Comparison of ENCODE assay signal across 13 cellular contexts in the genomic region with DNA sequence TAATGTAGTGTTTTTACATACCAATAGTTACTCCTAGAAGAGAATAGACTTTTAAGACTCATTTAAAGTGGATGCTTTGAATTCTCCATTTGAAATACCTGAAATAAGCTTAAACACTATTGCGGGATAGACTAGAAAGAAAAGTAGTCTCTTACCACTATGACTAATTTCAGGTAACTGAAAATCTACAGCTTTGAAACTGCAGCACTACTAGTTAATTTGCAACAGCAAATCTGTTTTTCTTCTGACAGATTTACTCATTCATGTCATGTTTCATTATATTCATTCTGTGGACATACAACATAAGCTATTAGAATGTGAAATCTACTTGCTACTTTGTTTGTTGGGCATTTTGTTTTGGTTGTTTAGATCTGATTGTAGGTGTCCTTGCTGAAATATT.
DNase-seq lines count a peak whose midpoint lies in the region; ATAC-seq and TF ChIP-seq lines count a peak whose summit lies in the region.
"Had no signal": no experiment of that assay in that cellular context is flagged by ENCODE, and none has a peak within 500 bp of the region (broad histone marks: within the 10 kb centered on the region; RNA-seq: fewer than 3 reads in every experiment).

No MANE protein-coding gene starts in this region.

- peaks cover 45% of the 10 kb centered on the region for H3K4me1 ChIP-seq in CD8-positive, alpha-beta memory T cell (ENCODE audit: insufficient read depth, low read length)

- H3K36me3 Mint-ChIP-seq in CD8-positive, alpha-beta memory T cell, result peaks cover 4 to 8% (median 6%) of the 10 kb centered on the region in 3 donors
- H3K36me3 Mint-ChIP-seq in activated naive CD8-positive, alpha-beta T cell treated with anti-CD3 and anti-CD28 coated beads, Interleukin-2, amount 10 ng/mL, durations not matched to agents 7 days and 5 days, result peaks cover 28% of the 10 kb centered on the region

- H3K9me3 Mint-ChIP-seq in CD8-positive, alpha-beta memory T cell, result no peaks in the 10 kb centered on the region
- H3K9me3 Mint-ChIP-seq in activated naive CD8-positive, alpha-beta T cell treated with anti-CD3 and anti-CD28 coated beads, Interleukin-2, amount 10 ng/mL, durations not matched to agents 7 days and 5 days, result peaks cover 6% of the 10 kb centered on the region

- H3K27ac ChIP-seq in CD8-positive, alpha-beta memory T cell (ENCODE audit: low read depth, low read length), result no peak overlapping the region
- H3K27ac ChIP-seq: C4-2B, HL-60 had no signal

- POLR2A ChIA-PET in CD8-positive, alpha-beta memory T cell (lab: Charles Lee), result no interaction called here
- POLR2A ChIA-PET in activated naive CD8-positive, alpha-beta T cell treated with anti-CD3 and anti-CD28 coated beads, Interleukin-2, amount 10 ng/mL, durations not matched to agents 7 days and 5 days (lab: Charles Lee), result interaction anchor here (0.6 to 1.3 kb wide), 3 partner anchors 13 to 26 kb away, joined by 4 to 6 read pairs (median 5); no protein-coding TSS in a partner anchor

- no peaks in the 10 kb centered on the region for H3K27me3 ChIP-seq in CD8-positive, alpha-beta memory T cell (ENCODE audit: insufficient read depth, low read length, poor library complexity, severe bottlenecking)
- H3K27me3 ChIP-seq: thyroid gland had no signal

- peak overlapping the region in 2 of 7 donors; percentile 41 to 47 for H3K4me3 Mint-ChIP-seq in CD8-positive, alpha-beta memory T cell
- peak overlapping the region; percentile 56 for H3K4me3 Mint-ChIP-seq in activated naive CD8-positive, alpha-beta T cell treated with anti-CD3 and anti-CD28 coated beads, Interleukin-2, amount 10 ng/mL, durations not matched to agents 7 days and 5 days

- in situ Hi-C loops in G401 (cut with HindIII; ENCODE audit: low sequenced_read_pairs), result no loop called here

- no peaks in the 10 kb centered on the region for H3K9me3 ChIP-seq in CD8-positive, alpha-beta memory T cell (ENCODE audit: low read length)
- H3K9me3 ChIP-seq: thyroid gland had no signal

- TF ChIP-seq CTCF in omental fat pad (IDR thresholded peaks at IDR 0.05), result no peak

- H3K4me1 Mint-ChIP-seq in CD8-positive, alpha-beta memory T cell, result peaks cover 51 to 75% (median 70%) of the 10 kb centered on the region in 3 donors
- H3K4me1 Mint-ChIP-seq in activated naive CD8-positive, alpha-beta T cell treated with anti-CD3 and anti-CD28 coated beads, Interleukin-2, amount 10 ng/mL, durations not matched to agents 7 days and 5 days, result peaks cover 37% of the 10 kb centered on the region

- H3K4me3 ChIP-seq in CD8-positive, alpha-beta memory T cell (ENCODE audit: low read length), result no peak overlapping the region
- H3K4me3 ChIP-seq: thyroid gland had no signal

- no peaks in the 10 kb centered on the region for H3K27me3 Mint-ChIP-seq in CD8-positive, alpha-beta memory T cell
- H3K27me3 Mint-ChIP-seq in activated naive CD8-positive, alpha-beta T cell treated with anti-CD3 and anti-CD28 coated beads, Interleukin-2, amount 10 ng/mL, durations not matched to agents 7 days and 5 days, result no peaks in the 10 kb centered on the region

- peak; percentile 35 for ATAC-seq in GM19438 (IDR thresholded peaks at IDR 0.05; ENCODE audit: low read depth, unreplicated experiment)
- peak; percentile 39 for ATAC-seq in HG03342 (IDR thresholded peaks at IDR 0.05; ENCODE audit: unreplicated experiment)
- ATAC-seq in activated naive CD8-positive, alpha-beta T cell treated with anti-CD3 and anti-CD28 coated beads, Interleukin-2, amount 10 ng/mL, durations not matched to agents 7 days and 5 days (ENCODE audit: low read depth), result no peak
- ATAC-seq in omental fat pad (ENCODE audit: low FRiP score), result no peak

- H3K27ac Mint-ChIP-seq in CD8-positive, alpha-beta memory T cell, result peak overlapping the region in 6 of 8 donors; percentile 20 to 79 (median 60)
- peak overlapping the region; percentile 45 for H3K27ac Mint-ChIP-seq in activated naive CD8-positive, alpha-beta T cell treated with anti-CD3 and anti-CD28 coated beads, Interleukin-2, amount 10 ng/mL, durations not matched to agents 7 days and 5 days

- CTCF ChIA-PET in CD8-positive, alpha-beta memory T cell (lab: Charles Lee), result interaction anchor here (1.2 to 1.7 kb wide), 3 partner anchors 88 to 154 kb away, joined by 3 to 6 read pairs (median 4); partner anchors contain the start of gene MAML2

- no peaks in the 10 kb centered on the region for H3K36me3 ChIP-seq in CD8-positive, alpha-beta memory T cell (ENCODE audit: insufficient read depth, low read length)
- H3K36me3 ChIP-seq: thyroid gland had no signal

- no peak for DNase-seq in CD8-positive, alpha-beta memory T cell
- DNase-seq in activated naive CD8-positive, alpha-beta T cell treated with anti-CD3 and anti-CD28 coated beads, Interleukin-2, amount 10 ng/mL, durations not matched to agents 7 days and 5 days, result no peak
- DNase-seq in G401 (ENCODE audit: low spot score) (no peak), T-helper 9 cell (no peak), omental fat pad (ENCODE audit: low spot score) (no peak), NCI-H1436 (lab: John Stamatoyannopoulos, UW) (no peak)
- DNase-seq: NCI-H1092; stimulated activated CD4-positive, alpha-beta T cell treated with anti-CD3 and anti-CD28 coated beads, Interleukin-2, amount 100 ng/mL, for 48 hours; thyroid gland had no signal

Comparison
In these comparisons a context has a peak if more than half of its experiments do, and no peak if none do; other contexts are left out.
1. ATAC-seq: peak in GM19438 (single experiment) and HG03342 (single experiment); none in activated naive CD8-positive, alpha-beta T cell treated with anti-CD3 and anti-CD28 coated beads, Interleukin-2, amount 10 ng/mL, durations not matched to agents 7 days and 5 days (single experiment) and omental fat pad (single experiment).